16 cellular contexts compared by ENCODE assay signal in genomic region chr22:20595461-20595860, GRCh38.
DNase-seq lines count a peak whose midpoint lies in the region; ATAC-seq, FAIRE-seq and TF ChIP-seq lines count a peak whose summit lies in the region.
"Had no signal": no experiment of that assay in that cellular context is flagged by ENCODE, and none has a peak within 500 bp of the region (broad histone marks: within the 10 kb centered on the region; RNA-seq: fewer than 3 reads in every experiment).

No MANE protein-coding gene starts in this region.

- CTCF ChIA-PET in HEK293 (lab: Yijun Ruan, JAX) (interaction anchor here (0.7 to 2.2 kb wide), 4 partner anchors 11 to 52 kb away, joined by 3 to 9 read pairs (median 4); no protein-coding TSS in a partner anchor), K562 (lab: Yijun Ruan, JAX; ENCODE audit: low intra/inter-chr PET ratio) (no interaction called here)

- no peaks in the 10 kb centered on the region for H3K36me3 ChIP-seq in HEK293 (ENCODE audit: control insufficient read depth in 2 of 2, insufficient read depth in 1 of 2, low read length in 2 of 2)
- H3K36me3 ChIP-seq in K562 (ENCODE audit: control insufficient read depth, insufficient read depth, low read length): no peaks in the 10 kb centered on the region
- no peaks in the 10 kb centered on the region for H3K36me3 ChIP-seq in spleen
- H3K36me3 ChIP-seq: HAP-1 had no signal

- H3K9ac ChIP-seq in K562 (ENCODE audit: insufficient read depth in 1 of 2, low read depth in 2 of 2, low read length in 2 of 2): no peak overlapping the region

- no peak overlapping the region for H3K4me3 ChIP-seq in HEK293 (ENCODE audit: low read depth, low read length)
- no peak overlapping the region for H3K4me3 ChIP-seq in K562
- no peak overlapping the region for H3K4me3 ChIP-seq in spleen
- H3K4me3 ChIP-seq: GM23338, HAP-1 had no signal

- WGBS in K562 (ENCODE audit: insufficient coverage, low coverage, missing lambda C conversion rate): 2% methylated on average over 3 of the region's 3 CpGs
- 81 to 95% (median 91%) methylated on average over 3 of the region's 3 CpGs for WGBS in spleen, 5 donors

- BruUV-seq in K562 (replicated peaks; lab: Mats Ljungman, UMichigan): no TSS peak

- in situ Hi-C loops in K562 (cut with MboI): no loop called here

- H3K4me1 ChIP-seq in HEK293 (ENCODE audit: control insufficient read depth, insufficient read depth, low read length) (no peaks in the 10 kb centered on the region), K562 (replicated peaks in 1 of 2; ENCODE audit: control insufficient read depth in 2 of 2, insufficient read depth in 2 of 2, low read length in 2 of 2) (peaks cover 0 to 11% of the 10 kb centered on the region in 2 experiments; a peak in 2 of 5 replicates), spleen (peaks cover 0 to 4% (median 0%) of the 10 kb centered on the region in 6 donors)
- H3K4me1 ChIP-seq: HAP-1 had no signal

- peaks cover 19% of the 10 kb centered on the region; the same call in 1 of the 2 replicates for H4K20me1 ChIP-seq in K562 (replicated peaks; ENCODE audit: control insufficient read depth, insufficient read depth, low read length)

- H2AFZ ChIP-seq in K562 (ENCODE audit: low read depth, low read length): no peak overlapping the region
- H2AFZ ChIP-seq: GM23338 had no signal

- no peak for ATAC-seq in K562
- ATAC-seq: GM23338 had no signal

- intact Hi-C loops in K562 (cut with micrococcal nuclease) (no loop called here), spleen (cut with DNase I; ENCODE audit: low total_unique reads) (no loop called here)

- no peak for TF ChIP-seq CTCF in HEK293 (tag by site-specific recombination; IDR thresholded peaks at IDR 0.05)
- no peak for TF ChIP-seq CTCF in K562 (IDR thresholded peaks at IDR 0.05 in 2 of 3, conservative IDR thresholded peaks at IDR 0.05 in 1 of 3; ENCODE audit: insufficient read depth in 2 of 3, low read depth in 1 of 3, low read length in 3 of 3)
- TF ChIP-seq CTCF in spleen (IDR thresholded peaks at IDR 0.05 in 8 of 11, conservative IDR thresholded peaks at IDR 0.05 in 3 of 11): no peak

- FAIRE-seq in K562 (lab: Jason Lieb, UNC): no peak

- no peak for TF ChIP-seq EP300 in K562 (IDR thresholded peaks at IDR 0.05; ENCODE audit: low read length)

- H3K27ac ChIP-seq in HEK293 (ENCODE audit: extremely low read depth, low read depth, low read length) (no peak overlapping the region), K562 (ENCODE audit: extremely low read depth, low read depth, low read length) (no peak overlapping the region), spleen (no peak overlapping the region)
- H3K27ac ChIP-seq: 22Rv1, HL-60 had no signal

- TF ChIP-seq POLR2A in K562 (conservative IDR thresholded peaks at IDR 0.05) (no peak), spleen (IDR thresholded peaks at IDR 0.05) (no peak)

- H3K9me1 ChIP-seq in K562 (ENCODE audit: control insufficient read depth, insufficient read depth, low read length): no peaks in the 10 kb centered on the region

- TF ChIP-seq RAD21 in K562 (CRISPR knock-in tag; conservative IDR thresholded peaks at IDR 0.05 in 1 of 2, IDR thresholded peaks at IDR 0.05 in 1 of 2): no peak

- peaks cover 41 to 65% of the 10 kb centered on the region in 2 experiments for H3K27me3 ChIP-seq in K562 (ENCODE audit: control insufficient read depth in 2 of 2, insufficient read depth in 2 of 2, low read length in 2 of 2)
- H3K27me3 ChIP-seq in spleen (replicated peaks in 1 of 7): no peaks in the 10 kb centered on the region

- DNase-seq in NCI-H1092 treated with DMSO at 0.1 percent for 48 hours (lab: John Stamatoyannopoulos, UW) (peak; percentile 4), NCI-H1092 (lab: John Stamatoyannopoulos, UW) (no peak), NCI-H524 (lab: John Stamatoyannopoulos, UW) (peak; percentile 58 to 84), K562 (ENCODE audit: extremely low read depth in 1 of 4, low spot score in 3 of 4) (no peak), NCI-H128 (lab: John Stamatoyannopoulos, UW; ENCODE audit: unreplicated experiment) (no peak), hepatic stellate cell (ENCODE audit: low spot score) (no peak), spleen (no peak)
- DNase-seq: CD8-positive, alpha-beta memory T cell; DMS53; GF-D8; HFFc6 had no signal

- H3K79me2 ChIP-seq in K562 (ENCODE audit: control insufficient read depth, insufficient read depth, low read length): no peaks in the 10 kb centered on the region

- POLR2A ChIA-PET in HEK293 (lab: Yijun Ruan, JAX) (no interaction called here), K562 (lab: Yijun Ruan, JAX) (interaction anchor here (0.6 to 8.8 kb wide), 7 partner anchors 8 to 1472 kb away, joined by 3 to 96 read pairs (median 3); no protein-coding TSS in a partner anchor)

- no peak overlapping the region for H3K4me2 ChIP-seq in K562 (ENCODE audit: insufficient read depth, low read length)
- H3K4me2 ChIP-seq: GM23338 had no signal

- H3K9me3 ChIP-seq in HEK293 (ENCODE audit: control insufficient read depth, insufficient read depth, low read depth, low read length) (no peaks in the 10 kb centered on the region), K562 (replicated peaks; ENCODE audit: control insufficient read depth, insufficient read depth, low read depth, low read length) (no peaks in the 10 kb centered on the region), spleen (no peaks in the 10 kb centered on the region)
- H3K9me3 ChIP-seq: HAP-1 had no signal

TF ChIP-seq in HEK293, 187 proteins besides CTCF, POLR2A, EP300 and RAD21 (continues in another document):
- TF ChIP-seq ZBTB26 (tag by site-specific recombination; optimal IDR thresholded peaks at IDR 0.05): no peak
- TF ChIP-seq SP7 (tag by site-specific recombination; IDR thresholded peaks at IDR 0.05): peak; percentile 30; the same call in 1 of the 2 replicates
- no peak for TF ChIP-seq ZNF558 (tag by site-specific recombination; IDR thresholded peaks at IDR 0.05)
- TF ChIP-seq BCL11A (tag by site-specific recombination; IDR thresholded peaks at IDR 0.05; ENCODE audit: low read depth): no peak
- TF ChIP-seq KLF7 (tag by site-specific recombination; IDR thresholded peaks at IDR 0.05; ENCODE audit: borderline replicate concordance): no peak

TF ChIP-seq in K562, 482 proteins besides CTCF, POLR2A, EP300 and RAD21:
- TF ChIP-seq ZNF133 (CRISPR knock-in tag; IDR thresholded peaks at IDR 0.05) (0 out of 2 replicates have a peak, but pooled peaks have one; percentile 29), ZNF280B (CRISPR knock-in tag; IDR thresholded peaks at IDR 0.05) (peak; percentile 65; the same call in 1 of the 2 replicates), SRSF1 (IDR thresholded peaks at IDR 0.05; ENCODE audit: low read depth, low read length) (no peak), SREBF1 (IDR thresholded peaks at IDR 0.05; ENCODE audit: borderline replicate concordance, low read depth, low read length) (no peak), MYNN (IDR thresholded peaks at IDR 0.05) (no peak), MYNN (CRISPR knock-in tag; IDR thresholded peaks at IDR 0.05) (0 out of 2 replicates have a peak, but pooled peaks have one; percentile 45), PHB (CRISPR knock-in tag; IDR thresholded peaks at IDR 0.05) (peak; percentile 66; the same call in 1 of the 2 replicates), ETS1 (conservative IDR thresholded peaks at IDR 0.05; ENCODE audit: control insufficient read depth, low read depth, low read length) (0 out of 2 replicates have a peak, but pooled peaks have one; percentile 8), USF1 (CRISPR knock-in tag; IDR thresholded peaks at IDR 0.05) (peak; percentile 23; the same call in 1 of the 2 replicates), HES1 (IDR thresholded peaks at IDR 0.05; ENCODE audit: low read depth) (no peak), CAMTA2 (CRISPR knock-in tag; conservative IDR thresholded peaks at IDR 0.05) (0 out of 2 replicates have a peak, but pooled peaks have one; percentile 70), ELF2 (CRISPR knock-in tag; IDR thresholded peaks at IDR 0.05) (0 out of 2 replicates have a peak, but pooled peaks have one; percentile 17), FOXA3 (CRISPR knock-in tag; conservative IDR thresholded peaks at IDR 0.05 in 1 of 2, IDR thresholded peaks at IDR 0.05 in 1 of 2) (peak in 1 of 2 experiments; percentile 28; a peak in 1 of 4 replicates)

Comparison
In these comparisons a context has a peak if more than half of its experiments do, and no peak if none do; other contexts are left out.
1. DNase-seq: peak in NCI-H1092 treated with DMSO at 0.1 percent for 48 hours (single experiment) and NCI-H524 (2 of 2); none in NCI-H1092 (single experiment), K562 (0 of 4), NCI-H128 (single experiment), hepatic stellate cell (single experiment) and spleen (single experiment).